In the genomic region with DNA sequence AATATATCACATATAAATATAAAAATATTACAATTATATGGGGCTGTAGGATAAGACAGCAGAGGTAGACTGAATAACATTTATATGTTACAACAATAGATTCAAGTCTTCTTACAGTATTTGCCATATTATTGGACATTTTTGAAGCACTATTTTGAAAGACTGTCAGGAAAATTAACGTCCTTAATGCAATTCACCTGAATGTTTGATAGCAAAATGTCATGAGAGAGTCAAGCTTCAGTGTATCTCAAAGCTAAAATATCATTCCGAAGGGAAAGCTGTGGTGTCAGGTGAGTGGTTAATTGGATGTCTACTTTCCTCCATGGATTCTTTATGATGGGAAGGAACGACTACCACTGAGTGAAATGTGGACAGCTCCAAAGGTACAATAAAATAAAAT, we compare ENCODE assay signal across 34 cellular contexts.
"Had no signal": no experiment of that assay in that cellular context is flagged by ENCODE, and none has a peak within 500 bp of the region (broad histone marks: within the 10 kb centered on the region; RNA-seq: fewer than 3 reads in every experiment).

No MANE protein-coding gene starts in this region.

- DNase-seq: Karpas-422, Kasumi-1, MG63, MM.1S, MV-4-11, NCI-H1048, NCI-H1092, NCI-H1092 treated with DMSO at 0.1 percent for 48 hours, NCI-H1105, NCI-H1105 treated with DMSO at 0.1 percent for 48 hours, NCI-H1417, NCI-H1417 treated with DMSO at 0.1 percent for 48 hours, NCI-H1436, NCI-H1436 treated with DMSO at 0.1 percent for 48 hours, NCI-H146, NCI-H1694, NCI-H1694 treated with DMSO at 0.1 percent for 48 hours, NCI-H187, NCI-H187 treated with DMSO at 0.1 percent for 48 hours, NCI-H1930, NCI-H2029, NCI-H2029 treated with DMSO at 0.1 percent for 48 hours, NCI-H2081, NCI-H2081 treated with DMSO at 0.1 percent for 48 hours, NCI-H2107, NCI-H2171, NCI-H2171 treated with DMSO at 0.1 percent for 48 hours, NCI-H2227 treated with DMSO at 0.1 percent for 48 hours, NCI-H226, NCI-H345, NCI-H446, NCI-H446 treated with DMSO at 0.1 percent for 48 hours, NCI-H510A had no signal

- H3K36me3 ChIP-seq: MG63 had no signal

- H3K27me3 ChIP-seq: MG63 had no signal

- H3K4me2 ChIP-seq: KMS-11 had no signal

- H3K9ac ChIP-seq: KMS-11 had no signal

- H3K9me3 ChIP-seq: MG63 had no signal

- H3K4me3 ChIP-seq: MG63 had no signal

- H3K27ac ChIP-seq: KMS-11 had no signal
